1 cellular context compared by ENCODE assay signal in the genomic region with DNA sequence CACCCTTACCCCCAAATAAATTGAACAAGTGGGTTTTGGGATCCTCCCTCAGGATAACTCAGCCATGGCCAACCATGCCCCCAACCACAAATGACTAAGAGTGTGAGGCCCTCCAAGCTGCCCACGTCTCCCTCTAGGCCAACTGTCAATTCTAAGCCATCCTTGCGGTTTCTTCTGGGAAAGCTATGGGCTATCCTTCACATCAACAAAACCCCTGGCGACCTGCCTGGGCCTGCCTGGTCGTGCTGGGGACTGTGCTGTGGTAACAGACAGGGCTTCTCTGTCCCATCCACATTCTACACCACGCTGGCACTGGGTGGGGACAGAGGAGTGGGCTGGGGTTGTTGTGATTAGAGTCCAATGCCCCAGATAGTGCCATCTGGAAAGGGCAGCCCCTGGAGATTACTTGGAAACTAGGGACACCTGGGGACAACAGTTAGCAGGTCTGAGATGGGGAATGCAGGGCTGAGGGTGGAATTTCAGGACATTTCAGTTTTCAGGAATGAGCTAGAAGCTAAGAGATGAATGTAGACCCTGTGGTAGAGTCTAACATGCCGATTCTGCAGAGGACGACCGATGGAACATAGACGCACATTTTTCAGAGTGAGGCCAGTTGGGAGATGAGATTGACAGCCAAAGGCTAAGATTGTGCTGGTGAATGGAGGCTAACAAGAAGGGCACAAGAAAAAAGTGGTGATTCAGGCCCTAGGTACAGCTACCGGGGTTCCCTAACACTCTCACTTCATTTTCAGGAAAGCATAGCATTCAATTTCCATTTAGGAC.
A peak's percentile ranks its signal among the peaks of the same experiment; 100 is the strongest.
TF ChIP-seq lines count a peak whose summit lies in the region.

No MANE protein-coding gene starts in this region.

TF ChIP-seq in HepG2, 621 proteins besides CTCF, POLR2A, EP300 and RAD21 (continued from another document):
- TF ChIP-seq CREB1 (IDR thresholded peaks at IDR 0.05): no peak
- TF ChIP-seq CREB1 (CRISPR knock-in tag; IDR thresholded peaks at IDR 0.05): no peak
- no peak for TF ChIP-seq ZNF432 (CRISPR knock-in tag; IDR thresholded peaks at IDR 0.05; ENCODE audit: borderline replicate concordance)
- TF ChIP-seq RBAK (CRISPR knock-in tag; IDR thresholded peaks at IDR 0.05): no peak
- no peak for TF ChIP-seq ZKSCAN8 (CRISPR knock-in tag; IDR thresholded peaks at IDR 0.05; ENCODE audit: borderline replicate concordance)
- TF ChIP-seq ETS1 (CRISPR knock-in tag; IDR thresholded peaks at IDR 0.05): no peak
- TF ChIP-seq ZNF543 (CRISPR knock-in tag; IDR thresholded peaks at IDR 0.05): peak; percentile 0; the same call in 1 of the 2 replicates
- TF ChIP-seq ZNF720 (CRISPR knock-in tag; IDR thresholded peaks at IDR 0.05): no peak
- peak; percentile 6; the same call in 1 of the 2 replicates for TF ChIP-seq ZNF501 (CRISPR knock-in tag; IDR thresholded peaks at IDR 0.05)
- TF ChIP-seq GLMP (CRISPR knock-in tag; IDR thresholded peaks at IDR 0.05; ENCODE audit: borderline replicate concordance): no peak
- TF ChIP-seq ELF1 (CRISPR knock-in tag; IDR thresholded peaks at IDR 0.05): no peak
- TF ChIP-seq RAD51 (IDR thresholded peaks at IDR 0.05; ENCODE audit: borderline replicate concordance): no peak
- TF ChIP-seq NCOA1 (CRISPR knock-in tag; IDR thresholded peaks at IDR 0.05): 0 out of 2 replicates have a peak, but pooled peaks have one; percentile 15
